23 cellular contexts compared by ENCODE assay signal in the genomic region with DNA sequence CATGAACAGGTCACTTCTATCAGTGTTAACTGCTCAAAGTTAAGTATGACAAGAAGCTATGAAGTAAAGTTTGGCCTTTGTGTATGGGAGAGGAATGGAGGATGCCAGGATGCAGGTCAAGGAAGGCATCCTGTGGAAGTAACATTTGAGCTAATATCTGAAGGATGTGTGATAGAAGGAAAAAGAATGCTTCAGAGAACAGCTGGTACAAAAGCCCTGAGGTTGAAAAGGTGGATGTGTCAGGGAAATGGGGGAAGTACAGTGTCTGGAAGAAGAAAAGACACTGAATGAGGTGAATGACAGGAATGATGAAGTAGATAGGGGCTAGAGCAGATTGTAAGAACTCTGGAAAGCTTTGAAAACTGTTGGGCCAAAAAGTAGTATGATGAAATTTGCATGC.
DNase-seq lines count a peak whose midpoint lies in the region; ATAC-seq, FAIRE-seq and TF ChIP-seq lines count a peak whose summit lies in the region.
"Had no signal": no experiment of that assay in that cellular context is flagged by ENCODE, and none has a peak within 500 bp of the region (broad histone marks: within the 10 kb centered on the region; RNA-seq: fewer than 3 reads in every experiment).

No MANE protein-coding gene starts in this region.

- no peak for FAIRE-seq in urothelium cell line (lab: Jason Lieb, UNC)
- FAIRE-seq: A549, D721Med, G401.6, GM12891, GM18507, GM19239 had no signal

- no peak overlapping the region for H3K9ac ChIP-seq in liver (ENCODE audit: low read depth in 1 of 2, low read length in 2 of 2)
- H3K9ac ChIP-seq: BLaER1 treated with 17β-estradiol and CSF1 and Interleukin-3, amounts not matched to agents 10 nM and 100 nM had no signal

- H3K27me3 ChIP-seq in liver (ENCODE audit: control insufficient read depth in 4 of 4, insufficient read depth in 4 of 4, low read length in 3 of 4): no peaks in the 10 kb centered on the region
- no peaks in the 10 kb centered on the region for H3K27me3 ChIP-seq in right lobe of liver
- H3K27me3 ChIP-seq in esophagus muscularis mucosa: no peaks in the 10 kb centered on the region

- peaks cover 5% of the 10 kb centered on the region in 2 donors for H3K4me1 Mint-ChIP-seq in stimulated activated naive B cell treated with anti-CD40 and anti-IgM and Interleukin-4, amounts not matched to agents 10 μg/mL and 1 μg/mL and 100 μg/mL, for 72 hours
- H3K4me1 Mint-ChIP-seq: B cell had no signal

- H3K36me3 ChIP-seq in liver (ENCODE audit: control insufficient read depth in 4 of 4, insufficient read depth in 3 of 4, low read depth in 1 of 4, low read length in 3 of 4): peaks cover 0 to 14% (median 8%) of the 10 kb centered on the region in 4 donors
- H3K36me3 ChIP-seq in right lobe of liver: peaks cover 0 to 2% (median 0%) of the 10 kb centered on the region in 4 donors
- H3K36me3 ChIP-seq in esophagus muscularis mucosa: peaks cover 0 to 14% (median 9%) of the 10 kb centered on the region in 4 donors

- no peaks in the 10 kb centered on the region for H3K4me1 ChIP-seq in liver (ENCODE audit: control insufficient read depth in 4 of 4, insufficient read depth in 4 of 4, low read length in 3 of 4)
- H3K4me1 ChIP-seq in right lobe of liver: no peaks in the 10 kb centered on the region
- no peaks in the 10 kb centered on the region for H3K4me1 ChIP-seq in esophagus muscularis mucosa
- H3K4me1 ChIP-seq: A549; BLaER1 treated with 17β-estradiol and CSF1 and Interleukin-3, amounts not matched to agents 10 nM and 100 nM; Caco-2 had no signal

- H3K36me3 Mint-ChIP-seq in stimulated activated naive B cell treated with anti-CD40 and anti-IgM and Interleukin-4, amounts not matched to agents 10 μg/mL and 1 μg/mL and 100 μg/mL, for 72 hours: peaks cover 41 to 49% of the 10 kb centered on the region in 2 donors

- no peak for DNase-seq in right lobe of liver
- DNase-seq in esophagus muscularis mucosa (ENCODE audit: extremely low spot score): peak; percentile 7
- no peak for DNase-seq in stimulated activated naive B cell treated with anti-CD40 and anti-IgM and Interleukin-4, amounts not matched to agents 10 μg/mL and 1 μg/mL and 100 μg/mL, for 72 hours
- no peak for DNase-seq in activated CD4-positive, alpha-beta T cell treated with anti-CD3 and anti-CD28 coated beads for 1 hour
- DNase-seq in urothelium cell line (ENCODE audit: low spot score): no peak
- DNase-seq: AML-193; Caco-2; Calu3; CD4-positive, alpha-beta T cell; CD8-positive, alpha-beta T cell; DMS79 treated with DMSO at 0.1 percent for 48 hours; GF-D8 had no signal

- H3K27ac Mint-ChIP-seq in stimulated activated naive B cell treated with anti-CD40 and anti-IgM and Interleukin-4, amounts not matched to agents 10 μg/mL and 1 μg/mL and 100 μg/mL, for 72 hours: peak overlapping the region; percentile 22
- H3K27ac Mint-ChIP-seq: B cell; CD4-positive, alpha-beta T cell; CD8-positive, alpha-beta T cell had no signal

- TF ChIP-seq POLR2A in right lobe of liver (IDR thresholded peaks at IDR 0.05): no peak
- TF ChIP-seq POLR2A in esophagus muscularis mucosa (IDR thresholded peaks at IDR 0.05; ENCODE audit: low read depth): no peak

- H3K9me3 Mint-ChIP-seq in stimulated activated naive B cell treated with anti-CD40 and anti-IgM and Interleukin-4, amounts not matched to agents 10 μg/mL and 1 μg/mL and 100 μg/mL, for 72 hours: peaks cover 31 to 39% of the 10 kb centered on the region in 2 donors

- H3K27ac ChIP-seq in liver (ENCODE audit: low read depth in 1 of 2, low read length in 2 of 2) (no peak overlapping the region), right lobe of liver (no peak overlapping the region), esophagus muscularis mucosa (replicated peaks in 1 of 4) (no peak overlapping the region)
- H3K27ac ChIP-seq: 22Rv1; A549; BLaER1 treated with 17β-estradiol and CSF1 and Interleukin-3, amounts not matched to agents 10 nM and 100 nM; C4-2B had no signal

- no peak for ATAC-seq in right lobe of liver
- ATAC-seq in stimulated activated naive B cell treated with anti-CD40 and anti-IgM and Interleukin-4, amounts not matched to agents 10 μg/mL and 1 μg/mL and 100 μg/mL, for 72 hours (replicated peaks): no peak
- ATAC-seq: A549; CD8-positive, alpha-beta T cell had no signal

- no peak overlapping the region for H3K4me3 Mint-ChIP-seq in stimulated activated naive B cell treated with anti-CD40 and anti-IgM and Interleukin-4, amounts not matched to agents 10 μg/mL and 1 μg/mL and 100 μg/mL, for 72 hours
- H3K4me3 Mint-ChIP-seq: B cell; CD4-positive, alpha-beta T cell; CD8-positive, alpha-beta T cell had no signal

- no peaks in the 10 kb centered on the region for H3K27me3 Mint-ChIP-seq in stimulated activated naive B cell treated with anti-CD40 and anti-IgM and Interleukin-4, amounts not matched to agents 10 μg/mL and 1 μg/mL and 100 μg/mL, for 72 hours
- H3K27me3 Mint-ChIP-seq: B cell; CD4-positive, alpha-beta T cell had no signal

- TF ChIP-seq RAD21 in liver (IDR thresholded peaks at IDR 0.05): no peak

- H3K4me3 ChIP-seq in liver (ENCODE audit: low read depth in 1 of 3, low read length in 3 of 3) (peak overlapping the region in 2 of 3 donors; percentile 14 to 16), right lobe of liver (no peak overlapping the region), esophagus muscularis mucosa (no peak overlapping the region)
- H3K4me3 ChIP-seq: A549; BLaER1 treated with 17β-estradiol and CSF1 and Interleukin-3, amounts not matched to agents 10 nM and 100 nM had no signal

- TF ChIP-seq CTCF in liver (IDR thresholded peaks at IDR 0.05; ENCODE audit: low read depth, low read length, missing input control) (no peak), right lobe of liver (IDR thresholded peaks at IDR 0.05) (no peak), esophagus muscularis mucosa (IDR thresholded peaks at IDR 0.05) (no peak)

- no peak for TF ChIP-seq EP300 in esophagus muscularis mucosa (IDR thresholded peaks at IDR 0.05)

- intact Hi-C loops in right lobe of liver (cut with DNase I) (no loop called here), esophagus muscularis mucosa (cut with DNase I) (no loop called here)

- H3K9me3 ChIP-seq in liver (ENCODE audit: control insufficient read depth in 4 of 4, low read length in 3 of 4) (peaks cover 11 to 46% (median 26%) of the 10 kb centered on the region in 4 donors), right lobe of liver (peaks cover 0 to 16% (median 8%) of the 10 kb centered on the region in 4 donors), esophagus muscularis mucosa (no peaks in the 10 kb centered on the region)
- H3K9me3 ChIP-seq: Caco-2 had no signal

TF ChIP-seq in liver, 16 proteins besides CTCF, POLR2A, EP300 and RAD21:
- TF ChIP-seq SP1 (IDR thresholded peaks at IDR 0.05) (no peak), FOXA2 (IDR thresholded peaks at IDR 0.05) (no peak), FOXA1 (IDR thresholded peaks at IDR 0.05) (no peak), HNF4A (conservative IDR thresholded peaks at IDR 0.05) (no peak), REST (IDR thresholded peaks at IDR 0.05) (no peak), RXRA (IDR thresholded peaks at IDR 0.05) (no peak), HNF4G (IDR thresholded peaks at IDR 0.05) (no peak)
- TF ChIP-seq, protein P1, sequence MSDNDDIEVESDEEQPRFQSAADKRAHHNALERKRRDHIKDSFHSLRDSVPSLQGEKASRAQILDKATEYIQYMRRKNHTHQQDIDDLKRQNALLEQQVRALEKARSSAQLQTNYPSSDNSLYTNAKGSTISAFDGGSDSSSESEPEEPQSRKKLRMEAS (IDR thresholded peaks at IDR 0.05): no peak
- TF ChIP-seq, protein P2, sequence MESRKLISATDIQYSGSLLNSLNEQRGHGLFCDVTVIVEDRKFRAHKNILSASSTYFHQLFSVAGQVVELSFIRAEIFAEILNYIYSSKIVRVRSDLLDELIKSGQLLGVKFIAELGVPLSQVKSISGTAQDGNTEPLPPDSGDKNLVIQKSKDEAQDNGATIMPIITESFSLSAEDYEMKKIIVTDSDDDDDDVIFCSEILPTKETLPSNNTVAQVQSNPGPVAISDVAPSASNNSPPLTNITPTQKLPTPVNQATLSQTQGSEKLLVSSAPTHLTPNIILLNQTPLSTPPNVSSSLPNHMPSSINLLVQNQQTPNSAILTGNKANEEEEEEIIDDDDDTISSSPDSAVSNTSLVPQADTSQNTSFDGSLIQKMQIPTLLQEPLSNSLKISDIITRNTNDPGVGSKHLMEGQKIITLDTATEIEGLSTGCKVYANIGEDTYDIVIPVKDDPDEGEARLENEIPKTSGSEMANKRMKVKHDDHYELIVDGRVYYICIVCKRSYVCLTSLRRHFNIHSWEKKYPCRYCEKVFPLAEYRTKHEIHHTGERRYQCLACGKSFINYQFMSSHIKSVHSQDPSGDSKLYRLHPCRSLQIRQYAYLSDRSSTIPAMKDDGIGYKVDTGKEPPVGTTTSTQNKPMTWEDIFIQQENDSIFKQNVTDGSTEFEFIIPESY (IDR thresholded peaks at IDR 0.05): no peak

Comparison
In these comparisons a context has a peak if more than half of its experiments do, and no peak if none do; other contexts are left out.
1. H3K4me3 ChIP-seq: peak in liver (2 of 3); none in right lobe of liver (0 of 3) and esophagus muscularis mucosa (0 of 4).